ENCODE assay signal across 1 cellular context in the genomic region with DNA sequence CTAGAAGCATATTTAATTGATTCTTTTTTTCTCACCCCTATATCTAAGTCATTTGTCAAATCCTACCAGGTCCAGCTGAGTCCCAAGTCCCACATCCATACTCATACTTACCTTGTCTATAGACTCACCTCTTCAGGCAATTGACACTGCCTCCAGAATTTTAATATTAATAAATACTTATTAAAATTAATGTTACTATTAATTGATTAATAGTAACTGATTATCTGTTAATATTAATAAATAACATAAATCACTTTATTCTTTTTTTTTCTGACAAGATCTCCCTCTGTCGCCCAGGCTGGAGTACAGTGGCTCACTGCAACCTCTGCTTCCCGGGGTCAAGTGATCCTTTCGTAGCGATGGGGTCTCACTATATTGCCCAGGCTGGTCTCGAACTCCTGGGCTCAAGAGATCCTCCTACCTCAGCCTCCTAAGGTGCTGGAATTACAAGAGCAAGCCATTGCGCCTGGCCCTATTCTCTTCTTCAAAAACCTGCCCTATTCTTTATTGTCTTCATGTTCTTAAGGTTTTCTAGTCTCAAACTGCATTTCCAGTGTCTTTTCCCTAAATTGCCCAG.
A peak's percentile ranks its signal among the peaks of the same experiment; 100 is the strongest.
TF ChIP-seq lines count a peak whose summit lies in the region.

No MANE protein-coding gene starts in this region.

TF ChIP-seq in WTC11, 78 proteins besides CTCF, POLR2A, EP300 and RAD21 (continued from another document):
- TF ChIP-seq, protein P1, sequence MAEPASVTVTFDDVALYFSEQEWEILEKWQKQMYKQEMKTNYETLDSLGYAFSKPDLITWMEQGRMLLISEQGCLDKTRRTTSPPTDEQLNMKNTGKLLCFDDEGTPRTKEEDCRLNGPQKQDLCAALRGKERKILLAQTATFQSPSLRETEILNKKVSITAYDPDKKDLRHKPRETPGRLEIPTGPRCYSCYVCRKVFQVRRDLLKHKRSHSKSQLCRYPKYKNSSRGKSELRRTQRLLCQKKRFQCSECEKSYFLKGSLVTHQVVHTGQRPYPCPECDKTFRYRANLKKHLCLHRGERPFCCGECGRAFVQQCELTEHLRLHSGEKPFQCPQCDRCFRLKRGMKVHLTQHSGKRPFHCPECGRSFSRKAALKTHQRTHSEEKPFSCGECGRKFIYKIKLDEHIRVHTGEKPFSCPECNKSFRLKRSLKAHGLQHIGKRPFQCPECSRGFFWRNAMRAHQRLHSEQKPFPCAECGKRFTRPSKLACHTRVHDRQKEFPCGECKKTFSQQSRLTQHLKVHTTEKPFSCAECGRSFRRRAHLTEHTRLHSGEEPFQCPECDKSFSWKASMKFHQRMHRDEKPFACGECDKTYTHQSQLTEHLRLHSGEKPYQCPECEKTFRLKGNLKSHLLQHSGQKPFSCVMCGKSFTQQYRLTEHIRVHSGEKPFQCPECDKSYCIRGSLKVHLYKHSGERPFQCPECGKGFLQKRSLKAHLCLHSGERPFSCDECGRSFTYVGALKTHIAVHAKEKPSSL (CRISPR knock-in tag; conservative IDR thresholded peaks at IDR 0.05) = no peak
- TF ChIP-seq TEAD4 (CRISPR knock-in tag; IDR thresholded peaks at IDR 0.05) (no peak), NFE2L1 (CRISPR knock-in tag; IDR thresholded peaks at IDR 0.05) (no peak), ZNF219 (CRISPR knock-in tag; IDR thresholded peaks at IDR 0.05; ENCODE audit: borderline replicate concordance) (no peak), HMGA2 (CRISPR knock-in tag; IDR thresholded peaks at IDR 0.05) (peak; percentile 40; the same call in 1 of the 2 replicates), RORB (CRISPR knock-in tag; IDR thresholded peaks at IDR 0.05) (no peak), ZNF121 (CRISPR knock-in tag; IDR thresholded peaks at IDR 0.05) (peak; percentile 81)
- TF ChIP-seq, protein P2, sequence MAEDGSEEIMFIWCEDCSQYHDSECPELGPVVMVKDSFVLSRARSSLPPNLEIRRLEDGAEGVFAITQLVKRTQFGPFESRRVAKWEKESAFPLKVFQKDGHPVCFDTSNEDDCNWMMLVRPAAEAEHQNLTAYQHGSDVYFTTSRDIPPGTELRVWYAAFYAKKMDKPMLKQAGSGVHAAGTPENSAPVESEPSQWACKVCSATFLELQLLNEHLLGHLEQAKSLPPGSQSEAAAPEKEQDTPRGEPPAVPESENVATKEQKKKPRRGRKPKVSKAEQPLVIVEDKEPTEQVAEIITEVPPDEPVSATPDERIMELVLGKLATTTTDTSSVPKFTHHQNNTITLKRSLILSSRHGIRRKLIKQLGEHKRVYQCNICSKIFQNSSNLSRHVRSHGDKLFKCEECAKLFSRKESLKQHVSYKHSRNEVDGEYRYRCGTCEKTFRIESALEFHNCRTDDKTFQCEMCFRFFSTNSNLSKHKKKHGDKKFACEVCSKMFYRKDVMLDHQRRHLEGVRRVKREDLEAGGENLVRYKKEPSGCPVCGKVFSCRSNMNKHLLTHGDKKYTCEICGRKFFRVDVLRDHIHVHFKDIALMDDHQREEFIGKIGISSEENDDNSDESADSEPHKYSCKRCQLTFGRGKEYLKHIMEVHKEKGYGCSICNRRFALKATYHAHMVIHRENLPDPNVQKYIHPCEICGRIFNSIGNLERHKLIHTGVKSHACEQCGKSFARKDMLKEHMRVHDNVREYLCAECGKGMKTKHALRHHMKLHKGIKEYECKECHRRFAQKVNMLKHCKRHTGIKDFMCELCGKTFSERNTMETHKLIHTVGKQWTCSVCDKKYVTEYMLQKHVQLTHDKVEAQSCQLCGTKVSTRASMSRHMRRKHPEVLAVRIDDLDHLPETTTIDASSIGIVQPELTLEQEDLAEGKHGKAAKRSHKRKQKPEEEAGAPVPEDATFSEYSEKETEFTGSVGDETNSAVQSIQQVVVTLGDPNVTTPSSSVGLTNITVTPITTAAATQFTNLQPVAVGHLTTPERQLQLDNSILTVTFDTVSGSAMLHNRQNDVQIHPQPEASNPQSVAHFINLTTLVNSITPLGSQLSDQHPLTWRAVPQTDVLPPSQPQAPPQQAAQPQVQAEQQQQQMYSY (CRISPR knock-in tag; IDR thresholded peaks at IDR 0.05) = no peak
- TF ChIP-seq, protein P3, sequence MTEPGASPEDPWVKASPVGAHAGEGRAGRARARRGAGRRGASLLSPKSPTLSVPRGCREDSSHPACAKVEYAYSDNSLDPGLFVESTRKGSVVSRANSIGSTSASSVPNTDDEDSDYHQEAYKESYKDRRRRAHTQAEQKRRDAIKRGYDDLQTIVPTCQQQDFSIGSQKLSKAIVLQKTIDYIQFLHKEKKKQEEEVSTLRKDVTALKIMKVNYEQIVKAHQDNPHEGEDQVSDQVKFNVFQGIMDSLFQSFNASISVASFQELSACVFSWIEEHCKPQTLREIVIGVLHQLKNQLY (CRISPR knock-in tag; IDR thresholded peaks at IDR 0.05) = no peak
- TF ChIP-seq, protein P4, sequence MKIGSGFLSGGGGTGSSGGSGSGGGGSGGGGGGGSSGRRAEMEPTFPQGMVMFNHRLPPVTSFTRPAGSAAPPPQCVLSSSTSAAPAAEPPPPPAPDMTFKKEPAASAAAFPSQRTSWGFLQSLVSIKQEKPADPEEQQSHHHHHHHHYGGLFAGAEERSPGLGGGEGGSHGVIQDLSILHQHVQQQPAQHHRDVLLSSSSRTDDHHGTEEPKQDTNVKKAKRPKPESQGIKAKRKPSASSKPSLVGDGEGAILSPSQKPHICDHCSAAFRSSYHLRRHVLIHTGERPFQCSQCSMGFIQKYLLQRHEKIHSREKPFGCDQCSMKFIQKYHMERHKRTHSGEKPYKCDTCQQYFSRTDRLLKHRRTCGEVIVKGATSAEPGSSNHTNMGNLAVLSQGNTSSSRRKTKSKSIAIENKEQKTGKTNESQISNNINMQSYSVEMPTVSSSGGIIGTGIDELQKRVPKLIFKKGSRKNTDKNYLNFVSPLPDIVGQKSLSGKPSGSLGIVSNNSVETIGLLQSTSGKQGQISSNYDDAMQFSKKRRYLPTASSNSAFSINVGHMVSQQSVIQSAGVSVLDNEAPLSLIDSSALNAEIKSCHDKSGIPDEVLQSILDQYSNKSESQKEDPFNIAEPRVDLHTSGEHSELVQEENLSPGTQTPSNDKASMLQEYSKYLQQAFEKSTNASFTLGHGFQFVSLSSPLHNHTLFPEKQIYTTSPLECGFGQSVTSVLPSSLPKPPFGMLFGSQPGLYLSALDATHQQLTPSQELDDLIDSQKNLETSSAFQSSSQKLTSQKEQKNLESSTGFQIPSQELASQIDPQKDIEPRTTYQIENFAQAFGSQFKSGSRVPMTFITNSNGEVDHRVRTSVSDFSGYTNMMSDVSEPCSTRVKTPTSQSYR (CRISPR knock-in tag; IDR thresholded peaks at IDR 0.05) = no peak
- TF ChIP-seq, protein P5, sequence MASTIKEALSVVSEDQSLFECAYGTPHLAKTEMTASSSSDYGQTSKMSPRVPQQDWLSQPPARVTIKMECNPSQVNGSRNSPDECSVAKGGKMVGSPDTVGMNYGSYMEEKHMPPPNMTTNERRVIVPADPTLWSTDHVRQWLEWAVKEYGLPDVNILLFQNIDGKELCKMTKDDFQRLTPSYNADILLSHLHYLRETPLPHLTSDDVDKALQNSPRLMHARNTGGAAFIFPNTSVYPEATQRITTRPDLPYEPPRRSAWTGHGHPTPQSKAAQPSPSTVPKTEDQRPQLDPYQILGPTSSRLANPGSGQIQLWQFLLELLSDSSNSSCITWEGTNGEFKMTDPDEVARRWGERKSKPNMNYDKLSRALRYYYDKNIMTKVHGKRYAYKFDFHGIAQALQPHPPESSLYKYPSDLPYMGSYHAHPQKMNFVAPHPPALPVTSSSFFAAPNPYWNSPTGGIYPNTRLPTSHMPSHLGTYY (CRISPR knock-in tag; IDR thresholded peaks at IDR 0.05) = no peak
- TF ChIP-seq, protein P6, sequence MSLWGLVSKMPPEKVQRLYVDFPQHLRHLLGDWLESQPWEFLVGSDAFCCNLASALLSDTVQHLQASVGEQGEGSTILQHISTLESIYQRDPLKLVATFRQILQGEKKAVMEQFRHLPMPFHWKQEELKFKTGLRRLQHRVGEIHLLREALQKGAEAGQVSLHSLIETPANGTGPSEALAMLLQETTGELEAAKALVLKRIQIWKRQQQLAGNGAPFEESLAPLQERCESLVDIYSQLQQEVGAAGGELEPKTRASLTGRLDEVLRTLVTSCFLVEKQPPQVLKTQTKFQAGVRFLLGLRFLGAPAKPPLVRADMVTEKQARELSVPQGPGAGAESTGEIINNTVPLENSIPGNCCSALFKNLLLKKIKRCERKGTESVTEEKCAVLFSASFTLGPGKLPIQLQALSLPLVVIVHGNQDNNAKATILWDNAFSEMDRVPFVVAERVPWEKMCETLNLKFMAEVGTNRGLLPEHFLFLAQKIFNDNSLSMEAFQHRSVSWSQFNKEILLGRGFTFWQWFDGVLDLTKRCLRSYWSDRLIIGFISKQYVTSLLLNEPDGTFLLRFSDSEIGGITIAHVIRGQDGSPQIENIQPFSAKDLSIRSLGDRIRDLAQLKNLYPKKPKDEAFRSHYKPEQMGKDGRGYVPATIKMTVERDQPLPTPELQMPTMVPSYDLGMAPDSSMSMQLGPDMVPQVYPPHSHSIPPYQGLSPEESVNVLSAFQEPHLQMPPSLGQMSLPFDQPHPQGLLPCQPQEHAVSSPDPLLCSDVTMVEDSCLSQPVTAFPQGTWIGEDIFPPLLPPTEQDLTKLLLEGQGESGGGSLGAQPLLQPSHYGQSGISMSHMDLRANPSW (CRISPR knock-in tag; conservative IDR thresholded peaks at IDR 0.05; ENCODE audit: low read depth) = no peak
TF ChIP-seq in WTC11: peak in this region for 2.
